ENCODE assay signal across 8 cellular contexts in genomic region chr20:667351-668034, GRCh38. TPM values are rescaled to one million over a fixed set of nuclear protein-coding genes. Genes with fewer than 3 reads are reported as not detected.
DNase-seq lines count a peak whose midpoint lies in the region; ATAC-seq and TF ChIP-seq lines count a peak whose summit lies in the region.

No MANE protein-coding gene starts in this region.

- no peaks in the 10 kb centered on the region for H3K36me3 ChIP-seq in RWPE2 (ENCODE audit: low read depth)

- POLR2A ChIA-PET in AG04450 (lab: Yijun Ruan, JAX): interaction anchor here (0.5 kb wide), 1 partner anchor 16 kb away, joined by 3 read pairs; no protein-coding TSS in a partner anchor

- in situ Hi-C loops in GM13977 (cut with MboI; ENCODE audit: low pct_unique_long_range_greater_than_20kb, low sequenced_read_pairs, unreplicated experiment): no loop called here

- WGBS in right cardiac atrium: 27% methylated on average over 9 of the region's 9 CpGs

- no peak overlapping the region for H3K4me3 ChIP-seq in AG04450 (ENCODE audit: low read depth, low read length)
- no peak overlapping the region for H3K4me3 ChIP-seq in RWPE2 (ENCODE audit: severe bottlenecking)
- no peak overlapping the region for H3K4me3 ChIP-seq in right cardiac atrium (ENCODE audit: low read length)

- H3K4me1 ChIP-seq in RWPE2 (ENCODE audit: insufficient read depth, poor library complexity, severe bottlenecking) (no peaks in the 10 kb centered on the region), right cardiac atrium (ENCODE audit: control insufficient read depth, insufficient read depth, low read length) (no peaks in the 10 kb centered on the region)

- CTCF ChIA-PET in AG04450 (lab: Charles Lee): interaction anchor here (0.6 to 3.5 kb wide), 24 partner anchors 8 to 459 kb away, joined by 3 to 35 read pairs (median 4); partner anchors contain the start of genes SCRT2 and SRXN1

- peaks cover 0 to 5% of the 10 kb centered on the region in 2 donors for H3K36me3 Mint-ChIP-seq in activated naive CD4-positive, alpha-beta T cell treated with anti-CD3 and anti-CD28 coated beads, Interleukin-2, amount 50 U/mL, for 72 hours

- TF ChIP-seq CTCF in AG04450 (IDR thresholded peaks at IDR 0.05; ENCODE audit: low read depth, low read length) (peak; percentile 88), GM13977 (IDR thresholded peaks at IDR 0.05; ENCODE audit: extremely low read depth, insufficient read depth, missing control alignments) (peak; percentile 91), RWPE2 (IDR thresholded peaks at IDR 0.05; ENCODE audit: poor library complexity, severe bottlenecking) (peak; percentile 83)

- H3K9me3 Mint-ChIP-seq in activated naive CD4-positive, alpha-beta T cell treated with anti-CD3 and anti-CD28 coated beads, Interleukin-2, amount 50 U/mL, for 72 hours: no peaks in the 10 kb centered on the region

- H3K9me3 ChIP-seq in AG04450 (ENCODE audit: control insufficient read depth, insufficient read depth, low read length): no peaks in the 10 kb centered on the region
- no peaks in the 10 kb centered on the region for H3K9me3 ChIP-seq in RWPE2 (ENCODE audit: severe bottlenecking)
- H3K9me3 ChIP-seq in right cardiac atrium (ENCODE audit: control insufficient read depth, low read length): no peaks in the 10 kb centered on the region

- H3K27me3 ChIP-seq in AG04450 (ENCODE audit: control insufficient read depth, insufficient read depth, low read length) (peaks cover 66% of the 10 kb centered on the region), RWPE2 (ENCODE audit: insufficient read depth, poor library complexity, severe bottlenecking) (peaks cover 65% of the 10 kb centered on the region), right cardiac atrium (ENCODE audit: control insufficient read depth, insufficient read depth) (no peaks in the 10 kb centered on the region)

- ATAC-seq in RWPE2 (ENCODE audit: low read depth): no peak
- peak; percentile 52 to 70 for ATAC-seq in activated naive CD4-positive, alpha-beta T cell treated with anti-CD3 and anti-CD28 coated beads, Interleukin-2, amount 50 U/mL, for 72 hours
- peak in 1 of 2 donors; percentile 19 for ATAC-seq in right cardiac atrium

- no peak overlapping the region for H3K27ac ChIP-seq in AG04450 (ENCODE audit: low read depth, low read length)
- H3K27ac ChIP-seq in RWPE2 (ENCODE audit: poor library complexity, severe bottlenecking): no peak overlapping the region
- H3K27ac ChIP-seq in right cardiac atrium (ENCODE audit: low read length): no peak overlapping the region

- DNase-seq in AG04450 (ENCODE audit: low read depth, low spot score) (no peak), GM13977 (ENCODE audit: low spot score) (peak; percentile 80), RWPE2 (ENCODE audit: low spot score) (no peak), right cardiac atrium (peak; percentile 50 to 88 (median 83)), T1000 (lab: John Stamatoyannopoulos, UW) (no peak), cerebellar nuclear complex (lab: John Stamatoyannopoulos, UW) (no peak)
- DNase-seq in activated naive CD4-positive, alpha-beta T cell treated with anti-CD3 and anti-CD28 coated beads, Interleukin-2, amount 50 U/mL, for 72 hours (ENCODE audit: low spot score in 2 of 2): peak in 1 of 2 donors; percentile 71
- peak; percentile 45 to 60 for DNase-seq in stimulated activated CD4-positive, alpha-beta T cell treated with anti-CD3 and anti-CD28 coated beads, Interleukin-1b, Interleukin-23, amount 100 ng/mL, for 4 hours (ENCODE audit: low read depth in 2 of 2)

- H3K27ac Mint-ChIP-seq in activated naive CD4-positive, alpha-beta T cell treated with anti-CD3 and anti-CD28 coated beads, Interleukin-2, amount 50 U/mL, for 72 hours: no peak overlapping the region

- intact Hi-C loops in right cardiac atrium (cut with DNase I): no loop called here

RNA-seq across cellular contexts. Expression of gene SCRT2, which starts 8.1 kb away (rescaled TPM):
- polyA plus RNA-seq in AG04450 (2011; rRNA removed): not detected in 2 replicates
- polyA minus RNA-seq in AG04450 (2011; rRNA and poly(A)+ RNA removed): not detected in 2 replicates
- total RNA-seq in activated naive CD4-positive, alpha-beta T cell treated with anti-CD3 and anti-CD28 coated beads, Interleukin-2, amount 50 U/mL, for 72 hours: not detected
- not detected for total RNA-seq in right cardiac atrium
- polyA plus RNA-seq in right cardiac atrium: not detected

RNA-seq across cellular contexts. Expression of gene SRXN1, which starts 14.5 kb away (rescaled TPM):
- polyA plus RNA-seq in AG04450 (2011; rRNA removed): 64.6 and 66.4 TPM in 2 replicates
- polyA minus RNA-seq in AG04450 (2011; rRNA and poly(A)+ RNA removed): 50.9 and 51.9 TPM in 2 replicates
- total RNA-seq in activated naive CD4-positive, alpha-beta T cell treated with anti-CD3 and anti-CD28 coated beads, Interleukin-2, amount 50 U/mL, for 72 hours: 10 to 100 TPM in 1 of 2 donors, 1 to 10 TPM in 1; 8.7 to 12.7 TPM
- 10 to 100 TPM; 41.0 to 50.2 (median 44.1) TPM for total RNA-seq in right cardiac atrium
- 23.9 TPM for polyA plus RNA-seq in right cardiac atrium

RNA-seq across cellular contexts. Expression of gene TCF15, which starts 57.4 kb away (rescaled TPM):
- polyA plus RNA-seq in AG04450 (2011; rRNA removed) (not detected in 2 replicates), right cardiac atrium (7.4 TPM)
- polyA minus RNA-seq in AG04450 (2011; rRNA and poly(A)+ RNA removed): not detected in 2 replicates
- under 1 TPM in 1 of 2 donors, not detected in 1; 0.41 TPM for total RNA-seq in activated naive CD4-positive, alpha-beta T cell treated with anti-CD3 and anti-CD28 coated beads, Interleukin-2, amount 50 U/mL, for 72 hours
- 1 to 10 TPM; 4.0 to 9.3 (median 7.8) TPM for total RNA-seq in right cardiac atrium

Comparison
In these comparisons a context has a peak if more than half of its experiments do, and no peak if none do; other contexts are left out.
1. DNase-seq: peak in GM13977 (single experiment), right cardiac atrium (3 of 3) and stimulated activated CD4-positive, alpha-beta T cell treated with anti-CD3 and anti-CD28 coated beads, Interleukin-1b, Interleukin-23, amount 100 ng/mL, for 4 hours (2 of 2); none in AG04450 (single experiment), RWPE2 (single experiment), T1000 (single experiment) and cerebellar nuclear complex (0 of 2).
2. Peak in every context shown above with its lines, with median percentiles within 50 percentile points of each other: CTCF ChIP-seq.